In the genomic region with DNA sequence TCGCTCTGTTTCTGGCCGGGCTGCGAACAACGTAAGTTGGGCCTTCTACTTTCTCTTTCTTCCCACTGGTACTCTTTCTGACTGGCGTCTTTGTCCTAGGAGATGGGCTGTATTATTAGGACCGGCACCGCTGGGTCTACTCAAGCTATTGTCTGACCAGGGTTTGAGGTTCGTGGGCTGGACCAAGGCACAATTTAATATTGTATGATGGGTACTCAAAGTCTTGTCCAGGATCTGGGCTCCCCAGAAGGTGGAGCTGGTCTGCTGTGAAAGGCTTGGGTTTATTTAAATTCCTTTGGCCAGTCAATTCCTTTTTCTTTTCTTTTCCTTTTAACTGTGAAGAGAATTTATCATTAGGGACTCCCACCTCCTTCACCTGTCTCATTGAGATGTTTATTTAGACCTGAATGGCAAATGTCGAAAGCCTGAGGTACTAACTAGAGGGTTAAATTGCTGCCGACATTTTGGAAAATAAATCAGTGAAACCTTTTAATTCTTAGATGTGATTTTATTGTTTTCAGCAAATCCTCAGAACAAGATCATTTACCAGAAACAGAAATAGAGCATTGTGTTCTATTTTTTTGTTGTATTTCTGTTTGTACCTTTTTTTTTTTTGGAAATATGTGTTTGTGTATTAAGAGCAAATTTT, we compare ENCODE assay signal across 8 cellular contexts. TPM values are rescaled to one million over a fixed set of nuclear protein-coding genes. Genes with fewer than 3 reads are reported as not detected.
DNase-seq lines count a peak whose midpoint lies in the region; ATAC-seq and TF ChIP-seq lines count a peak whose summit lies in the region.

No MANE protein-coding gene starts in this region.

- H3K27me3 Mint-ChIP-seq in endodermal cell (ENCODE audit: insufficient read depth) (no peaks in the 10 kb centered on the region), mesothelial cell of epicardium (ENCODE audit: low read depth) (no peaks in the 10 kb centered on the region)

- H3K36me3 Mint-ChIP-seq in endodermal cell (ENCODE audit: low read depth): no peaks in the 10 kb centered on the region
- peaks cover 4% of the 10 kb centered on the region for H3K36me3 Mint-ChIP-seq in mesothelial cell of epicardium

- WGBS in endodermal cell (ENCODE audit: insufficient coverage in 1 of 2, insufficient read length in 1 of 2), 2 experiments: 7 to 9% methylated on average over 6 to 10 of the region's 10 CpGs

- ATAC-seq in HG03342 (IDR thresholded peaks at IDR 0.05; ENCODE audit: unreplicated experiment): peak; percentile 26

- H3K4me1 ChIP-seq in SJCRH30: no peaks in the 10 kb centered on the region; the same call in 1 of the 2 replicates
- no peaks in the 10 kb centered on the region for H3K4me1 ChIP-seq in endodermal cell (ENCODE audit: control insufficient read depth, insufficient read depth, low read length)
- peaks cover 14% of the 10 kb centered on the region for H3K4me1 ChIP-seq in vagina

- no peak for DNase-seq in AG04449 (ENCODE audit: low read depth, low spot score)
- DNase-seq in SJCRH30: peak; percentile 59 to 71
- DNase-seq in endodermal cell: no peak
- DNase-seq in mesothelial cell of epicardium (ENCODE audit: low spot score in 2 of 2, unreplicated experiment in 2 of 2): no peak
- DNase-seq in vagina (ENCODE audit: extremely low spot score in 2 of 2): no peak
- no peak for DNase-seq in GM19238 (ENCODE audit: insufficient read length, low spot score)

- H3K4me3 ChIP-seq in AG04449 (ENCODE audit: low read depth, low read length) (peak overlapping the region; percentile 70), SJCRH30 (peak overlapping the region; percentile 93), endodermal cell (ENCODE audit: low read length) (peak overlapping the region; percentile 97), vagina (peak overlapping the region; percentile 84 to 90)

- H3K9me3 Mint-ChIP-seq in endodermal cell: no peaks in the 10 kb centered on the region
- H3K9me3 Mint-ChIP-seq in mesothelial cell of epicardium: no peaks in the 10 kb centered on the region

- TF ChIP-seq POLR2A in vagina (IDR thresholded peaks at IDR 0.05): no peak

- intact Hi-C loops in vagina (cut with DNase I): no loop called here

- peak; percentile 55 for TF ChIP-seq CTCF in AG04449 (IDR thresholded peaks at IDR 0.05; ENCODE audit: insufficient read depth, low read length, missing control alignments)
- peak; percentile 36; the same call in 2 of the 3 replicates for TF ChIP-seq CTCF in GM12872 (IDR thresholded peaks at IDR 0.05; ENCODE audit: insufficient read depth, low read depth, low read length)
- peak; percentile 58 for TF ChIP-seq CTCF in endodermal cell (conservative IDR thresholded peaks at IDR 0.05)
- TF ChIP-seq CTCF in mesothelial cell of epicardium (IDR thresholded peaks at IDR 0.05; ENCODE audit: unreplicated experiment): peak; percentile 9
- TF ChIP-seq CTCF in vagina (IDR thresholded peaks at IDR 0.05): peak in 2 of 3 experiments; percentile 19 to 37

- H3K9ac ChIP-seq in endodermal cell (ENCODE audit: extremely low read depth, low read length, poor library complexity, severe bottlenecking): no peak overlapping the region

- H3K27ac Mint-ChIP-seq in endodermal cell (peak overlapping the region; percentile 91), mesothelial cell of epicardium (peak overlapping the region; percentile 94)

- H3K36me3 ChIP-seq in SJCRH30 (no peaks in the 10 kb centered on the region; the same call in 1 of the 2 replicates), endodermal cell (ENCODE audit: control insufficient read depth, insufficient read depth, low read length) (no peaks in the 10 kb centered on the region), vagina (no peaks in the 10 kb centered on the region)

- POLR2A ChIA-PET in AG04449 (lab: Yijun Ruan, JAX): interaction anchor here (0.7 kb wide), 1 partner anchor 36 kb away, joined by 4 read pairs; no protein-coding TSS in a partner anchor

- H3K4me3 Mint-ChIP-seq in endodermal cell: peak overlapping the region; percentile 86
- H3K4me3 Mint-ChIP-seq in mesothelial cell of epicardium: peak overlapping the region; percentile 90

- no peaks in the 10 kb centered on the region for H3K9me3 ChIP-seq in SJCRH30 (replicated peaks)
- H3K9me3 ChIP-seq in endodermal cell (ENCODE audit: control insufficient read depth, low read length): no peaks in the 10 kb centered on the region
- no peaks in the 10 kb centered on the region for H3K9me3 ChIP-seq in vagina

- peak overlapping the region; percentile 70 for H3K27ac ChIP-seq in SJCRH30
- peak overlapping the region; percentile 85 for H3K27ac ChIP-seq in endodermal cell (ENCODE audit: low read depth, low read length)
- H3K27ac ChIP-seq in vagina: peak overlapping the region; percentile 78

- CTCF ChIA-PET in AG04449 (lab: Yijun Ruan, JAX): interaction anchor here (0.6 to 3.9 kb wide), 25 partner anchors 8 to 860 kb away, joined by 3 to 27 read pairs (median 3); no protein-coding TSS in a partner anchor

- peaks cover 11% of the 10 kb centered on the region for H3K4me1 Mint-ChIP-seq in endodermal cell
- H3K4me1 Mint-ChIP-seq in mesothelial cell of epicardium: peaks cover 22% of the 10 kb centered on the region

- H3K27me3 ChIP-seq in SJCRH30 (no peaks in the 10 kb centered on the region), endodermal cell (ENCODE audit: control insufficient read depth, insufficient read depth, low read length, poor library complexity, severe bottlenecking) (no peaks in the 10 kb centered on the region), vagina (no peaks in the 10 kb centered on the region)

RNA-seq across cellular contexts. Expression of a gene that starts 0.4 kb away (rescaled TPM):
- 12.6 and 21.1 TPM in 2 replicates for total RNA-seq in SJCRH30 (2014; rRNA removed; shearing (Covaris generic))
- 10 to 100 TPM in 1 of 2 donors, 1 to 10 TPM in 1; 6.6 to 10.7 TPM for total RNA-seq in endodermal cell
- 17.3 TPM for polyA plus RNA-seq in endodermal cell (2013, experiment 1 of 2)
- 21.0 TPM for polyA plus RNA-seq in endodermal cell (2013, experiment 2 of 2)
- total RNA-seq in mesothelial cell of epicardium: 21.2 to 25.5 TPM (median 24.2 TPM) in 3 replicates
- 8.8 TPM for total RNA-seq in vagina

RNA-seq across cellular contexts. Expression of a gene that starts 0.8 kb away (rescaled TPM):
- 5.5 and 6.8 TPM in 2 replicates for total RNA-seq in SJCRH30 (2014; rRNA removed; shearing (Covaris generic))
- 1 to 10 TPM; 2.4 to 6.1 TPM for total RNA-seq in endodermal cell
- 6.4 TPM for polyA plus RNA-seq in endodermal cell (2013, experiment 1 of 2)
- polyA plus RNA-seq in endodermal cell (2013, experiment 2 of 2): 6.4 TPM
- total RNA-seq in mesothelial cell of epicardium: 2.3 to 3.6 TPM (median 2.9 TPM) in 3 replicates
- 2.7 TPM for total RNA-seq in vagina

RNA-seq across cellular contexts. Expression of a gene that starts 39.1 kb away (rescaled TPM):
- 54.8 and 61.2 TPM in 2 replicates for total RNA-seq in SJCRH30 (2014; rRNA removed; shearing (Covaris generic))
- 10 to 100 TPM; 24.0 to 24.9 TPM for total RNA-seq in endodermal cell
- 14.4 TPM for polyA plus RNA-seq in endodermal cell (2013, experiment 1 of 2)
- polyA plus RNA-seq in endodermal cell (2013, experiment 2 of 2): 11.8 TPM
- 24.8 to 27.3 TPM (median 24.9 TPM) in 3 replicates for total RNA-seq in mesothelial cell of epicardium
- 50.6 TPM for total RNA-seq in vagina

Comparison
In these comparisons a context has a peak if more than half of its experiments do, and no peak if none do; other contexts are left out.
1. DNase-seq: peak in SJCRH30 (2 of 2); none in AG04449 (single experiment), endodermal cell (single experiment), mesothelial cell of epicardium (0 of 2), vagina (0 of 2) and GM19238 (single experiment).
2. Peak in every context shown above with its lines, with median percentiles within 50 percentile points of each other: H3K4me3 ChIP-seq, CTCF ChIP-seq and H3K27ac ChIP-seq.